Comparison of ENCODE assay signal across 9 cellular contexts in genomic region chr19:3698386-3698950, GRCh38. TPM values are rescaled to one million over a fixed set of nuclear protein-coding genes. Genes with fewer than 3 reads are reported as not detected.
A peak's percentile ranks its signal among the peaks of the same experiment; 100 is the strongest.
DNase-seq lines count a peak whose midpoint lies in the region; ATAC-seq and TF ChIP-seq lines count a peak whose summit lies in the region.
"Had no signal": no experiment of that assay in that cellular context is flagged by ENCODE, and none has a peak within 500 bp of the region (broad histone marks: within the 10 kb centered on the region; RNA-seq: fewer than 3 reads in every experiment).

No MANE protein-coding gene starts in this region.

- H3K4me3 Mint-ChIP-seq in stimulated activated naive CD8-positive, alpha-beta T cell treated with anti-CD3 and anti-CD28 coated beads, Interleukin-15, Interleukin-2, amounts not matched to agents 100 ng/mL and 50 ng/mL, for 24 hours = peak overlapping the region; percentile 91

- no peaks in the 10 kb centered on the region for H3K36me3 Mint-ChIP-seq in stimulated activated naive CD8-positive, alpha-beta T cell treated with anti-CD3 and anti-CD28 coated beads, Interleukin-15, Interleukin-2, amounts not matched to agents 100 ng/mL and 50 ng/mL, for 24 hours (ENCODE audit: low read depth)

- intact Hi-C loops in adrenal gland (cut with DNase I) = no loop called here
- intact Hi-C loops in aorta (cut with DNase I) = no loop called here

- no peak for TF ChIP-seq POLR2A in adrenal gland (IDR thresholded peaks at IDR 0.05)

- peaks cover 25% of the 10 kb centered on the region for H3K4me1 Mint-ChIP-seq in stimulated activated naive CD8-positive, alpha-beta T cell treated with anti-CD3 and anti-CD28 coated beads, Interleukin-15, Interleukin-2, amounts not matched to agents 100 ng/mL and 50 ng/mL, for 24 hours (ENCODE audit: low read depth)

- no peak overlapping the region for H3K27ac Mint-ChIP-seq in stimulated activated naive CD8-positive, alpha-beta T cell treated with anti-CD3 and anti-CD28 coated beads, Interleukin-15, Interleukin-2, amounts not matched to agents 100 ng/mL and 50 ng/mL, for 24 hours

- ATAC-seq in stimulated activated naive CD8-positive, alpha-beta T cell treated with anti-CD3 and anti-CD28 coated beads, Interleukin-15, Interleukin-2, amounts not matched to agents 100 U/mL and 50 U/mL, for 24 hours = no peak
- ATAC-seq in aorta (ENCODE audit: low FRiP score) (no peak), GM18519 (IDR thresholded peaks at IDR 0.05; ENCODE audit: low FRiP score, unreplicated experiment) (no peak)

- no peaks in the 10 kb centered on the region for H3K36me3 ChIP-seq in adrenal gland (replicated peaks in 1 of 2)
- H3K36me3 ChIP-seq in mucosa of stomach (ENCODE audit: control insufficient read depth, insufficient read depth, low read length) = no peaks in the 10 kb centered on the region
- no peaks in the 10 kb centered on the region for H3K36me3 ChIP-seq in aorta (ENCODE audit: control insufficient read depth in 1 of 2, insufficient read depth in 2 of 2, low read length in 1 of 2)

- peak overlapping the region; percentile 15 for H3K9ac ChIP-seq in mucosa of stomach (ENCODE audit: low read length)

- 61 to 73% (median 66%) methylated on average over 3 to 12 of the region's 12 CpGs for WGBS in adrenal gland, 4 donors
- 30 to 33% methylated on average over 11 to 12 of the region's 12 CpGs for WGBS in aorta, 2 donors

- H3K27ac ChIP-seq in adrenal gland (peak overlapping the region in 3 of 5 donors; percentile 57 to 83 (median 69)), aorta (ENCODE audit: low read depth in 1 of 2, low read length in 2 of 2) (no peak overlapping the region)

- H3K4me1 ChIP-seq in adrenal gland (replicated peaks in 1 of 2) (peaks cover 0 to 8% of the 10 kb centered on the region in 2 donors), mucosa of stomach (ENCODE audit: control insufficient read depth, insufficient read depth, low read length) (peaks cover 4% of the 10 kb centered on the region), aorta (ENCODE audit: control insufficient read depth in 1 of 2, insufficient read depth in 2 of 2, low read length in 2 of 2) (no peaks in the 10 kb centered on the region)

- H3K4me3 ChIP-seq in adrenal gland = peak overlapping the region in 1 of 4 donors; percentile 87
- H3K4me3 ChIP-seq in mucosa of stomach (ENCODE audit: low read length) = no peak overlapping the region
- peak overlapping the region; percentile 91 to 94 for H3K4me3 ChIP-seq in aorta (ENCODE audit: low read length in 2 of 2)

- H3K9me3 Mint-ChIP-seq in stimulated activated naive CD8-positive, alpha-beta T cell treated with anti-CD3 and anti-CD28 coated beads, Interleukin-15, Interleukin-2, amounts not matched to agents 100 ng/mL and 50 ng/mL, for 24 hours = no peaks in the 10 kb centered on the region

- TF ChIP-seq CTCF in adrenal gland (IDR thresholded peaks at IDR 0.05) = no peak

- H3K27me3 Mint-ChIP-seq in stimulated activated naive CD8-positive, alpha-beta T cell treated with anti-CD3 and anti-CD28 coated beads, Interleukin-15, Interleukin-2, amounts not matched to agents 100 ng/mL and 50 ng/mL, for 24 hours = no peaks in the 10 kb centered on the region

- H3K9me3 ChIP-seq in adrenal gland (replicated peaks in 1 of 3) = no peaks in the 10 kb centered on the region
- H3K9me3 ChIP-seq in mucosa of stomach (ENCODE audit: control insufficient read depth, low read length) = no peaks in the 10 kb centered on the region
- H3K9me3 ChIP-seq in aorta (ENCODE audit: control insufficient read depth, low read length) = no peaks in the 10 kb centered on the region

- DNase-seq in stimulated activated naive CD8-positive, alpha-beta T cell treated with anti-CD3 and anti-CD28 coated beads, Interleukin-15, Interleukin-2, amounts not matched to agents 100 U/mL and 50 U/mL, for 24 hours = no peak
- no peak for DNase-seq in adrenal gland
- DNase-seq in aorta = peak in 1 of 2 donors; percentile 47
- no peak for DNase-seq in iPS-NIHi7 (ENCODE audit: extremely low spot score)
- DNase-seq in Kasumi-1 (lab: John Stamatoyannopoulos, UW) = no peak
- DNase-seq: activated CD4-positive, alpha-beta T cell treated with anti-CD3 and anti-CD28 coated beads for 1 hour had no signal

- H3K27me3 ChIP-seq in adrenal gland (no peaks in the 10 kb centered on the region), mucosa of stomach (ENCODE audit: control insufficient read depth, insufficient read depth, low read length) (no peaks in the 10 kb centered on the region), aorta (ENCODE audit: control insufficient read depth in 1 of 2, insufficient read depth in 2 of 2, low read length in 1 of 2) (no peaks in the 10 kb centered on the region)

RNA-seq across cellular contexts. Expression of gene PIP5K1C, which starts 1.8 kb away (rescaled TPM):
- total RNA-seq in adrenal gland (10 to 100 TPM; 29.6 to 44.7 (median 31.9) TPM), aorta (10 to 100 TPM; 78.7 to 83.3 TPM)
- polyA plus RNA-seq in adrenal gland (10 to 100 TPM in 2 of 3 donors, 1 to 10 TPM in 1; 8.8 to 31.6 (median 18.6) TPM), aorta (10 to 100 TPM; 25.2 to 26.8 TPM)

RNA-seq across cellular contexts. Expression of gene TJP3, which starts 9.7 kb away (rescaled TPM):
- 1 to 10 TPM in 1 of 8 donors, under 1 TPM in 3, not detected in 4; 0.14 to 2.5 (median 0.33) TPM for total RNA-seq in adrenal gland
- polyA plus RNA-seq in adrenal gland = under 1 TPM in 1 of 3 donors, not detected in 2; 0.07 TPM
- under 1 TPM; 0.26 to 0.60 TPM for total RNA-seq in aorta
- polyA plus RNA-seq in aorta = 10 to 100 TPM in 1 of 2 donors, under 1 TPM in 1; 0.84 to 29.2 TPM

Comparison
In these comparisons a context has a peak if more than half of its experiments do, and no peak if none do; other contexts are left out.
1. H3K27ac ChIP-seq: peak in adrenal gland (3 of 5); none in aorta (0 of 2).